Comparison of ENCODE assay signal across 17 cellular contexts in the genomic region with DNA sequence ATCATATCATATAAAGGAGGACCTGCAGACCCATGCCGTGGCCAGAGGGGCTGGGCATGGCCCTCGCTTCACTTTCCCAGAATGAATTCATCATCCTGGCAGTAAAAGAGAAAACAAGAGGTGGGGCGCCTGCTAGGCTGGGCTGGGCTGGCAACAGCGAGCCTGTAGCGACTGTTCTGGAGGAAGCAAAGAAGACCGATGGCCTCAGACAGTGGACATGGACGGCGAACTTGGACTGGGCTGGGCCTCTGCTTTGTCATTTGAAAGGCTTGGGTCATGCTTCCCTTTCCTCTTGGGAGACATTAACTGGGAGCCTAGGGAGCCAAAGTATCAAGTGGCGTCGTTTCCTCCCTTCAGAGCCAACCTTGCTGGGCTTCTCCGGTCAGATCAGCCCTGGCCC. TPM values are rescaled to one million over a fixed set of nuclear protein-coding genes. Genes with fewer than 3 reads are reported as not detected.
DNase-seq lines count a peak whose midpoint lies in the region; ATAC-seq, FAIRE-seq and TF ChIP-seq lines count a peak whose summit lies in the region.
"Had no signal": no experiment of that assay in that cellular context is flagged by ENCODE, and none has a peak within 500 bp of the region (broad histone marks: within the 10 kb centered on the region; RNA-seq: fewer than 3 reads in every experiment).

No MANE protein-coding gene starts in this region.

- BruUV-seq in HepG2 (replicated peaks; lab: Mats Ljungman, UMichigan) = no TSS peak

- TF ChIP-seq CTCF in endodermal cell (conservative IDR thresholded peaks at IDR 0.05) (no peak), HepG2 (CRISPR knock-in tag; IDR thresholded peaks at IDR 0.05) (no peak), gastrocnemius medialis (IDR thresholded peaks at IDR 0.05 in 4 of 5, conservative IDR thresholded peaks at IDR 0.05 in 1 of 5) (no peak)

- H3K9me3 ChIP-seq in HUES48 (ENCODE audit: control insufficient read depth, insufficient read depth, low read length) (no peaks in the 10 kb centered on the region), endodermal cell (ENCODE audit: control insufficient read depth, low read length) (no peaks in the 10 kb centered on the region), HepG2 (ENCODE audit: low read length) (no peaks in the 10 kb centered on the region), gastrocnemius medialis (no peaks in the 10 kb centered on the region), GM23248 (ENCODE audit: low read depth) (no peaks in the 10 kb centered on the region)

- H3K79me2 ChIP-seq in HepG2 (ENCODE audit: insufficient read depth, low read length) (no peaks in the 10 kb centered on the region), GM23248 (ENCODE audit: insufficient read depth) (no peaks in the 10 kb centered on the region)

- H2AFZ ChIP-seq in HepG2 (ENCODE audit: low read length) = no peak overlapping the region
- no peak overlapping the region for H2AFZ ChIP-seq in GM23248

- H3K9me2 ChIP-seq in GM23248 (ENCODE audit: insufficient read depth) = no peaks in the 10 kb centered on the region

- peaks cover 4% of the 10 kb centered on the region; the same call in 1 of the 2 replicates for H3K4me1 ChIP-seq in HUES48 (ENCODE audit: control insufficient read depth, insufficient read depth, low read length)
- H3K4me1 ChIP-seq in endodermal cell (ENCODE audit: control insufficient read depth, insufficient read depth, low read length) = no peaks in the 10 kb centered on the region
- peaks cover 53% of the 10 kb centered on the region for H3K4me1 ChIP-seq in HepG2 (ENCODE audit: insufficient read depth, low read length)
- peaks cover 0 to 2% of the 10 kb centered on the region in 2 donors for H3K4me1 ChIP-seq in gastrocnemius medialis
- H3K4me1 ChIP-seq in GM23248 (ENCODE audit: insufficient read depth) = no peaks in the 10 kb centered on the region
- H3K4me1 ChIP-seq: foreskin keratinocyte had no signal

- no peak overlapping the region for H3K27ac ChIP-seq in HUES48 (ENCODE audit: low read depth, low read length)
- no peak overlapping the region for H3K27ac ChIP-seq in endodermal cell (ENCODE audit: low read depth, low read length)
- H3K27ac ChIP-seq in HepG2 (ENCODE audit: extremely low read length, insufficient read depth, low read length) = no peak overlapping the region
- no peak overlapping the region for H3K27ac ChIP-seq in gastrocnemius medialis
- no peak overlapping the region for H3K27ac ChIP-seq in GM23248
- H3K27ac ChIP-seq: foreskin keratinocyte had no signal

- H3K9me3 Mint-ChIP-seq in endodermal cell = no peaks in the 10 kb centered on the region
- no peaks in the 10 kb centered on the region for H3K9me3 Mint-ChIP-seq in stimulated activated naive B cell treated with anti-CD40 and anti-IgM and Interleukin-4, amounts not matched to agents 10 μg/mL and 1 μg/mL and 100 μg/mL, for 72 hours
- H3K9me3 Mint-ChIP-seq: activated T-helper 1 cell treated with anti-CD3 and anti-CD28 coated beads, Interleukin-12 subunit alpha, Interleukin-12 subunit beta, Interleukin-2, Interleukin-4 antibody, amounts not matched to agents 30 ng/mL and 10 ng/mL and 1 ng/mL, durations not matched to agents 14 hours and 24 hours and 36 hours had no signal

- CTCF ChIA-PET in HepG2 (lab: Yijun Ruan, JAX; ENCODE audit: low intra/inter-chr PET ratio, low total read pairs) = no interaction called here

- TF ChIP-seq POLR2A in HepG2 (IDR thresholded peaks at IDR 0.05; ENCODE audit: insufficient read depth in 1 of 2, low read depth in 2 of 2, low read length in 2 of 2) (no peak), gastrocnemius medialis (IDR thresholded peaks at IDR 0.05) (no peak)

- H3K27me3 Mint-ChIP-seq in endodermal cell (ENCODE audit: insufficient read depth) = peaks cover 32% of the 10 kb centered on the region
- H3K27me3 Mint-ChIP-seq in stimulated activated naive B cell treated with anti-CD40 and anti-IgM and Interleukin-4, amounts not matched to agents 10 μg/mL and 1 μg/mL and 100 μg/mL, for 72 hours = peaks cover 44 to 66% of the 10 kb centered on the region in 2 donors

- peaks cover 29% of the 10 kb centered on the region for H3K27me3 ChIP-seq in HUES48 (ENCODE audit: control insufficient read depth, insufficient read depth, low read length)
- peaks cover 42% of the 10 kb centered on the region for H3K27me3 ChIP-seq in endodermal cell (ENCODE audit: control insufficient read depth, insufficient read depth, low read length, poor library complexity, severe bottlenecking)
- H3K27me3 ChIP-seq in HepG2 (ENCODE audit: control insufficient read depth in 1 of 2, insufficient read depth in 2 of 2, low read length in 2 of 2) = peaks cover 3 to 22% of the 10 kb centered on the region in 2 experiments; a peak in 2 of 5 replicates
- peaks cover 11 to 25% (median 15%) of the 10 kb centered on the region in 3 donors for H3K27me3 ChIP-seq in gastrocnemius medialis
- peaks cover 46% of the 10 kb centered on the region for H3K27me3 ChIP-seq in GM23248 (replicated peaks; ENCODE audit: insufficient read depth)

- H3K4me2 ChIP-seq in HepG2 (ENCODE audit: low read depth, low read length) (peak overlapping the region; percentile 76), GM23248 (ENCODE audit: unreplicated experiment) (no peak overlapping the region)

- 43 to 54% methylated on average over 7 to 11 of the region's 11 CpGs for whole genome bisulfite sequencing in endodermal cell (ENCODE audit: insufficient coverage in 1 of 2, insufficient read length in 1 of 2), 2 experiments
- 5% methylated on average over 7 of the region's 11 CpGs for WGBS in HepG2 (ENCODE audit: low lambda C conversion rate)
- WGBS in GM23248 (ENCODE audit: low coverage in 1 of 2, low lambda C conversion rate in 2 of 2, missing lambda C conversion rate in 2 of 2), 2 experiments = 1% methylated on average over 11 of the region's 11 CpGs

- H3K4me3 Mint-ChIP-seq in endodermal cell = peak overlapping the region; percentile 58
- peak overlapping the region in 1 of 2 donors; percentile 16 for H3K4me3 Mint-ChIP-seq in stimulated activated naive B cell treated with anti-CD40 and anti-IgM and Interleukin-4, amounts not matched to agents 10 μg/mL and 1 μg/mL and 100 μg/mL, for 72 hours
- H3K4me3 Mint-ChIP-seq: activated T-helper 1 cell treated with anti-CD3 and anti-CD28 coated beads, Interleukin-12 subunit alpha, Interleukin-12 subunit beta, Interleukin-2, Interleukin-4 antibody, amounts not matched to agents 30 ng/mL and 10 ng/mL and 1 ng/mL, durations not matched to agents 14 hours and 24 hours and 36 hours had no signal

- no peak overlapping the region for H3K27ac Mint-ChIP-seq in endodermal cell
- H3K27ac Mint-ChIP-seq in stimulated activated naive B cell treated with anti-CD40 and anti-IgM and Interleukin-4, amounts not matched to agents 10 μg/mL and 1 μg/mL and 100 μg/mL, for 72 hours = no peak overlapping the region
- H3K27ac Mint-ChIP-seq: activated T-helper 1 cell treated with anti-CD3 and anti-CD28 coated beads, Interleukin-12 subunit alpha, Interleukin-12 subunit beta, Interleukin-2, Interleukin-4 antibody, amounts not matched to agents 30 ng/mL and 10 ng/mL and 1 ng/mL, durations not matched to agents 14 hours and 24 hours and 36 hours had no signal

- H3K4me1 Mint-ChIP-seq in endodermal cell = peaks cover 9% of the 10 kb centered on the region
- peaks cover 3 to 6% of the 10 kb centered on the region in 2 donors for H3K4me1 Mint-ChIP-seq in stimulated activated naive B cell treated with anti-CD40 and anti-IgM and Interleukin-4, amounts not matched to agents 10 μg/mL and 1 μg/mL and 100 μg/mL, for 72 hours

- in situ Hi-C loops in HepG2 (cut with HindIII; ENCODE audit: extremely low pct_ligation_motif_present, low pct_unique_long_range_greater_than_20kb) = no loop called here
- in situ Hi-C loops in gastrocnemius medialis (cut with MboI; ENCODE audit: low sequenced_read_pairs in 4 of 4) = loop anchor here in 1 of 4 donors (25.0 kb wide), 1 partner anchor 146 kb away; no protein-coding TSS in a partner anchor
- in situ Hi-C loops in GM23248 (cut with MboI) = no loop called here

- peak; percentile 53 for ATAC-seq in HepG2
- no peak for ATAC-seq in gastrocnemius medialis
- ATAC-seq in HG02588 (IDR thresholded peaks at IDR 0.05; ENCODE audit: unreplicated experiment) = no peak
- ATAC-seq in GM18519 (IDR thresholded peaks at IDR 0.05; ENCODE audit: low FRiP score, unreplicated experiment) = no peak
- no peak for ATAC-seq in stimulated activated naive B cell treated with anti-CD40 and anti-IgM and Interleukin-4, amounts not matched to agents 10 μg/mL and 1 μg/mL and 100 μg/mL, for 72 hours (replicated peaks)
- ATAC-seq: activated CD4-positive, CD25-positive, alpha-beta regulatory T cell treated with anti-CD3 and anti-CD28 coated beads, Interleukin-2, amount 50 U/mL, for 24 hours; foreskin keratinocyte had no signal

- intact Hi-C loops in HepG2 (cut with micrococcal nuclease; ENCODE audit: unreplicated experiment) (no loop called here), gastrocnemius medialis (cut with DNase I; ENCODE audit: low total_unique reads) (no loop called here)

- POLR2A ChIA-PET in HepG2 (lab: Yijun Ruan, JAX) = interaction anchor here (0.6 to 1.2 kb wide), 3 partner anchors 10 to 53 kb away, joined by 3 read pairs; no protein-coding TSS in a partner anchor

- H3F3A ChIP-seq in GM23248 (ENCODE audit: insufficient read depth) = no peaks in the 10 kb centered on the region

- H3K36me3 Mint-ChIP-seq in endodermal cell (ENCODE audit: low read depth) = no peaks in the 10 kb centered on the region
- no peaks in the 10 kb centered on the region for H3K36me3 Mint-ChIP-seq in stimulated activated naive B cell treated with anti-CD40 and anti-IgM and Interleukin-4, amounts not matched to agents 10 μg/mL and 1 μg/mL and 100 μg/mL, for 72 hours

- no peak for TF ChIP-seq EP300 in HepG2 (IDR thresholded peaks at IDR 0.05; ENCODE audit: low read depth in 2 of 2, low read length in 2 of 2)
- TF ChIP-seq EP300 in HepG2 (CRISPR knock-in tag; IDR thresholded peaks at IDR 0.05; ENCODE audit: borderline replicate concordance) = no peak

- H3K36me3 ChIP-seq in HUES48 (ENCODE audit: control insufficient read depth, insufficient read depth, low read length) = no peaks in the 10 kb centered on the region
- H3K36me3 ChIP-seq in endodermal cell (ENCODE audit: control insufficient read depth, insufficient read depth, low read length) = no peaks in the 10 kb centered on the region
- no peaks in the 10 kb centered on the region for H3K36me3 ChIP-seq in HepG2 (replicated peaks in 1 of 2; ENCODE audit: control insufficient read depth in 1 of 2, insufficient read depth in 2 of 2, low read length in 2 of 2)
- H3K36me3 ChIP-seq in gastrocnemius medialis = no peaks in the 10 kb centered on the region
- no peaks in the 10 kb centered on the region for H3K36me3 ChIP-seq in GM23248 (ENCODE audit: low read depth)

- H3K4me3 ChIP-seq in HUES48 (ENCODE audit: low read depth, low read length) (peak overlapping the region; percentile 80), endodermal cell (ENCODE audit: low read length) (peak overlapping the region; percentile 72), HepG2 (replicated peaks in 1 of 3; ENCODE audit: insufficient read depth in 1 of 3, low read depth in 2 of 3, low read length in 3 of 3) (peak overlapping the region; percentile 47 to 65 (median 57)), gastrocnemius medialis (peak overlapping the region in 3 of 4 donors; percentile 13 to 27 (median 20)), GM23248 (no peak overlapping the region)

- H3K9ac ChIP-seq in HUES48 (ENCODE audit: low read depth, low read length) (no peak overlapping the region), endodermal cell (ENCODE audit: extremely low read depth, low read length, poor library complexity, severe bottlenecking) (no peak overlapping the region), HepG2 (ENCODE audit: insufficient read depth, low read depth, low read length) (peak overlapping the region; percentile 38; the same call in 1 of the 2 replicates), GM23248 (no peak overlapping the region)

- DNase-seq in endodermal cell (no peak), HepG2 (ENCODE audit: low spot score) (no peak), gastrocnemius medialis (no peak), GM23248 (no peak)
- no peak for DNase-seq in stimulated activated naive B cell treated with anti-CD40 and anti-IgM and Interleukin-4, amounts not matched to agents 10 μg/mL and 1 μg/mL and 100 μg/mL, for 72 hours
- DNase-seq: caudate nucleus; foreskin keratinocyte; KBM-7; NCI-H2171 treated with DMSO at 0.1 percent for 48 hours; SHP77 treated with DMSO at 0.1 percent for 48 hours; stimulated activated CD4-positive, alpha-beta T cell treated with anti-CD3 and anti-CD28 coated beads, Interleukin-2, amount 100 ng/mL, for 24 hours had no signal

- no peak for FAIRE-seq in HepG2 (lab: Jason Lieb, UNC)

- no peak for TF ChIP-seq RAD21 in HepG2 (CRISPR knock-in tag; IDR thresholded peaks at IDR 0.05)

- no peaks in the 10 kb centered on the region for H4K20me1 ChIP-seq in HepG2 (ENCODE audit: insufficient read depth, low read length)
- no peaks in the 10 kb centered on the region for H4K20me1 ChIP-seq in GM23248 (ENCODE audit: insufficient read depth)

RNA-seq across cellular contexts. Expression of a gene that starts 0.4 kb away (rescaled TPM):
- total RNA-seq in endodermal cell (1 to 10 TPM; 2.1 to 3.1 TPM), HepG2 (2016; rRNA removed; fragmentation: Illumina TruSeq; extraction: Trizol) (41.9 and 62.0 TPM in 2 replicates), gastrocnemius medialis (not detected)
- 0.32 TPM for polyA plus RNA-seq in endodermal cell (2013, experiment 1 of 2)
- polyA plus RNA-seq in endodermal cell (2013, experiment 2 of 2) = 0.46 TPM
- 39.6 and 40.5 TPM in 2 replicates for total RNA-seq in HepG2 (2016; cell fraction: cytosol; rRNA removed; fragmentation: Illumina TruSeq; extraction: Trizol; ENCODE audit: low read depth)
- 44.1 and 62.5 TPM in 2 replicates for total RNA-seq in HepG2 (2016; cell fraction: insoluble cytoplasmic fraction; rRNA removed; fragmentation: Illumina TruSeq; extraction: Trizol)
- total RNA-seq in HepG2 (2016; cell fraction: membrane; rRNA removed; fragmentation: Illumina TruSeq; extraction: Trizol) = 34.8 and 38.7 TPM in 2 replicates
- total RNA-seq in HepG2 (2016; cell fraction: nucleus; rRNA removed; fragmentation: Illumina TruSeq; extraction: Trizol) = 51.9 and 55.6 TPM in 2 replicates
- polyA plus RNA-seq in HepG2 (2011; rRNA removed) (43.6 and 46.5 TPM in 2 replicates), GM23248 (2016; fragmentation: Nextera tagmentation; extraction: Ambion mirVana) (not detected in 2 replicates)
- 35.5 and 35.6 TPM in 2 replicates for polyA plus RNA-seq in HepG2 (2011; cell fraction: cytosol; rRNA removed)
- polyA plus RNA-seq in HepG2 (2011; cell fraction: nucleus; rRNA removed) = 32.7 and 33.7 TPM in 2 replicates
- polyA plus RNA-seq in HepG2 (2012) = 27.9 and 41.5 TPM in 2 replicates
- 38.5 and 45.0 TPM in 2 replicates for polyA plus RNA-seq in HepG2 (2016; cell fraction: cytosol; fragmentation: Illumina TruSeq; extraction: Trizol; ENCODE audit: low read depth)
- polyA plus RNA-seq in HepG2 (2016; cell fraction: insoluble cytoplasmic fraction; fragmentation: Illumina TruSeq; extraction: Trizol; ENCODE audit: low read depth) = 40.2 and 42.4 TPM in 2 replicates
- polyA plus RNA-seq in HepG2 (2016; cell fraction: membrane; fragmentation: Illumina TruSeq; extraction: Trizol; ENCODE audit: low read depth) = 30.8 and 35.2 TPM in 2 replicates
- polyA plus RNA-seq in HepG2 (2016; cell fraction: nucleus; fragmentation: Illumina TruSeq; extraction: Trizol; ENCODE audit: insufficient read depth, low read depth) = 91.4 and 98.1 TPM in 2 replicates
- 36.1 TPM in 1 of 2 replicates, not detected in the other for polyA minus RNA-seq in HepG2 (2011; rRNA and poly(A)+ RNA removed; ENCODE audit: low replicate concordance)
- 9.9 and 12.2 TPM in 2 replicates for polyA minus RNA-seq in HepG2 (2011; cell fraction: cytosol; rRNA and poly(A)+ RNA removed)
- polyA minus RNA-seq in HepG2 (2011; cell fraction: nucleus; rRNA and poly(A)+ RNA removed) = 15.6 and 18.9 TPM in 2 replicates
- total RNA-seq in GM23248 (2014; rRNA removed; shearing (Covaris generic)) = not detected in 2 replicates
- total RNA-seq: activated T-helper 1 cell treated with anti-CD3 and anti-CD28 coated beads, Interleukin-12 subunit alpha, Interleukin-12 subunit beta, Interleukin-2, Interleukin-4 antibody, amounts not matched to agents 30 ng/mL and 10 ng/mL and 1 ng/mL, durations not matched to agents 14 hours and 24 hours and 36 hours; foreskin keratinocyte; myocyte had no signal
- polyA plus RNA-seq: foreskin keratinocyte had no signal

RNA-seq across cellular contexts. Expression of a gene that starts 45.6 kb away (rescaled TPM):
- 10 to 100 TPM in 1 of 2 donors, 1 to 10 TPM in 1; 1.6 to 11.4 TPM for total RNA-seq in endodermal cell
- 0.50 TPM for polyA plus RNA-seq in endodermal cell (2013, experiment 1 of 2)
- 0.33 TPM for polyA plus RNA-seq in endodermal cell (2013, experiment 2 of 2)
- 35.7 and 46.9 TPM in 2 replicates for total RNA-seq in HepG2 (2016; rRNA removed; fragmentation: Illumina TruSeq; extraction: Trizol)
- total RNA-seq in HepG2 (2016; cell fraction: cytosol; rRNA removed; fragmentation: Illumina TruSeq; extraction: Trizol; ENCODE audit: low read depth) = 13.1 and 13.9 TPM in 2 replicates
- 36.0 and 40.4 TPM in 2 replicates for total RNA-seq in HepG2 (2016; cell fraction: insoluble cytoplasmic fraction; rRNA removed; fragmentation: Illumina TruSeq; extraction: Trizol)
- total RNA-seq in HepG2 (2016; cell fraction: membrane; rRNA removed; fragmentation: Illumina TruSeq; extraction: Trizol) = 49.7 and 53.9 TPM in 2 replicates
- total RNA-seq in HepG2 (2016; cell fraction: nucleus; rRNA removed; fragmentation: Illumina TruSeq; extraction: Trizol) = 22.1 and 28.5 TPM in 2 replicates
- polyA plus RNA-seq in HepG2 (2011; rRNA removed) = 24.0 and 26.3 TPM in 2 replicates
- polyA plus RNA-seq in HepG2 (2011; cell fraction: cytosol; rRNA removed) = 19.7 and 23.1 TPM in 2 replicates
- polyA plus RNA-seq in HepG2 (2011; cell fraction: nucleus; rRNA removed) = 20.8 and 25.8 TPM in 2 replicates
- 21.5 and 22.7 TPM in 2 replicates for polyA plus RNA-seq in HepG2 (2012)
- 15.4 and 17.8 TPM in 2 replicates for polyA plus RNA-seq in HepG2 (2016; cell fraction: cytosol; fragmentation: Illumina TruSeq; extraction: Trizol; ENCODE audit: low read depth)
- polyA plus RNA-seq in HepG2 (2016; cell fraction: insoluble cytoplasmic fraction; fragmentation: Illumina TruSeq; extraction: Trizol; ENCODE audit: low read depth) = 34.6 and 40.6 TPM in 2 replicates
- 37.5 and 39.1 TPM in 2 replicates for polyA plus RNA-seq in HepG2 (2016; cell fraction: membrane; fragmentation: Illumina TruSeq; extraction: Trizol; ENCODE audit: low read depth)
- polyA plus RNA-seq in HepG2 (2016; cell fraction: nucleus; fragmentation: Illumina TruSeq; extraction: Trizol; ENCODE audit: insufficient read depth, low read depth) = 26.6 and 29.1 TPM in 2 replicates
- polyA minus RNA-seq in HepG2 (2011; rRNA and poly(A)+ RNA removed; ENCODE audit: low replicate concordance) = 0.21 and 25.1 TPM in 2 replicates
- 15.5 and 16.9 TPM in 2 replicates for polyA minus RNA-seq in HepG2 (2011; cell fraction: cytosol; rRNA and poly(A)+ RNA removed)
- polyA minus RNA-seq in HepG2 (2011; cell fraction: nucleus; rRNA and poly(A)+ RNA removed) = 45.6 and 52.1 TPM in 2 replicates
- total RNA-seq in gastrocnemius medialis = 1 to 10 TPM; 1.1 to 6.8 (median 2.2) TPM
- total RNA-seq in GM23248 (2014; rRNA removed; shearing (Covaris generic)) = 0.54 and 2.8 TPM in 2 replicates
- 0.46 and 0.85 TPM in 2 replicates for polyA plus RNA-seq in GM23248 (2016; fragmentation: Nextera tagmentation; extraction: Ambion mirVana)

Comparison
In these comparisons a context has a peak if more than half of its experiments do, and no peak if none do; other contexts are left out.
1. RNA of a gene that starts 0.4 kb away (total RNA-seq): 34.8 to 62.5 TPM in HepG2; 2.1 to 3.1 TPM in endodermal cell, not detected in gastrocnemius medialis and not detected in GM23248; every median in the first group is over 4 times any median in the second.